In genomic region chr11:18750944-18751343, GRCh38 we compare ENCODE assay signal across 32 cellular contexts. TPM values are rescaled to one million over a fixed set of nuclear protein-coding genes. Genes with fewer than 3 reads are reported as not detected.
DNase-seq lines count a peak whose midpoint lies in the region; ATAC-seq, FAIRE-seq and TF ChIP-seq lines count a peak whose summit lies in the region.
"Had no signal": no experiment of that assay in that cellular context is flagged by ENCODE, and none has a peak within 500 bp of the region (broad histone marks: within the 10 kb centered on the region; RNA-seq: fewer than 3 reads in every experiment).

No MANE protein-coding gene starts in this region.

- H3K9me3 ChIP-seq in astrocyte (ENCODE audit: insufficient read depth, low read depth, low read length) = no peaks in the 10 kb centered on the region
- no peaks in the 10 kb centered on the region for H3K9me3 ChIP-seq in smooth muscle cell (replicated peaks; ENCODE audit: low read depth)
- H3K9me3 ChIP-seq: BE2C, BLaER1 had no signal

- H3K27ac Mint-ChIP-seq in astrocyte (ENCODE audit: unreplicated experiment) = peak overlapping the region; percentile 66

- DNase-seq in astrocyte (ENCODE audit: low read depth) (no peak), caudate nucleus (lab: John Stamatoyannopoulos, UW) (peak in 7 of 61 donors; percentile 33 to 66 (median 44)), smooth muscle cell (lab: John Stamatoyannopoulos, UW; ENCODE audit: unreplicated experiment) (no peak), mesenteric fat pad (ENCODE audit: low spot score) (no peak), HCEC 1CT (no peak), RPMI8226 (no peak)
- DNase-seq: 8988T; ACHN; BE2C; C1 segment of cervical spinal cord; CD4-positive, alpha-beta memory T cell; CD4-positive, CD25-positive, alpha-beta regulatory T cell; CD8-positive, alpha-beta memory T cell; COR-L47; DMS 273 treated with DMSO at 0.1 percent for 48 hours; DMS153; DMS53; DMS79; DND-41; EL; GDM1 had no signal

- peaks cover 8% of the 10 kb centered on the region for H3K4me1 ChIP-seq in astrocyte (ENCODE audit: insufficient read depth, low read length)
- H3K4me1 ChIP-seq in smooth muscle cell (ENCODE audit: low read depth) = peaks cover 3% of the 10 kb centered on the region
- H3K4me1 ChIP-seq: BE2C had no signal

- TF ChIP-seq CTCF in astrocyte (IDR thresholded peaks at IDR 0.05; ENCODE audit: insufficient read depth, low read depth, low read length) (no peak), smooth muscle cell (IDR thresholded peaks at IDR 0.05; ENCODE audit: borderline replicate concordance, insufficient read depth, poor library complexity, severe bottlenecking) (no peak)

- ATAC-seq in HG03025 (IDR thresholded peaks at IDR 0.05; ENCODE audit: low FRiP score, unreplicated experiment) = no peak
- ATAC-seq: GM12878 had no signal

- H3K36me3 Mint-ChIP-seq in astrocyte (ENCODE audit: low read depth, unreplicated experiment) = no peaks in the 10 kb centered on the region
- H3K36me3 Mint-ChIP-seq: CD14-positive monocyte; CD4-positive, alpha-beta memory T cell; CD4-positive, CD25-positive, alpha-beta regulatory T cell; CD8-positive, alpha-beta memory T cell had no signal

- H3K4me2 ChIP-seq in astrocyte (ENCODE audit: low read length) (no peak overlapping the region), smooth muscle cell (no peak overlapping the region)
- H3K4me2 ChIP-seq: BLaER1 had no signal

- H3K4me1 Mint-ChIP-seq in astrocyte (ENCODE audit: low read depth, unreplicated experiment) = peaks cover 14% of the 10 kb centered on the region
- H3K4me1 Mint-ChIP-seq: CD4-positive, alpha-beta memory T cell; CD4-positive, CD25-positive, alpha-beta regulatory T cell; CD8-positive, alpha-beta memory T cell had no signal

- H3K27me3 Mint-ChIP-seq in astrocyte (ENCODE audit: low read depth, unreplicated experiment) = peaks cover 1% of the 10 kb centered on the region

- no peak overlapping the region for H3K4me3 Mint-ChIP-seq in astrocyte (ENCODE audit: unreplicated experiment)
- H3K4me3 Mint-ChIP-seq: CD14-positive monocyte; CD4-positive, alpha-beta memory T cell; CD4-positive, CD25-positive, alpha-beta regulatory T cell; CD8-positive, alpha-beta memory T cell had no signal

- H3K27me3 ChIP-seq in astrocyte (ENCODE audit: insufficient read depth, low read length) (no peaks in the 10 kb centered on the region), smooth muscle cell (ENCODE audit: low read depth) (no peaks in the 10 kb centered on the region)
- H3K27me3 ChIP-seq: BE2C, BLaER1 had no signal

- H3K79me2 ChIP-seq in astrocyte (ENCODE audit: insufficient read depth, low read length) (no peaks in the 10 kb centered on the region), smooth muscle cell (ENCODE audit: low read depth) (no peaks in the 10 kb centered on the region)

- 97% methylated on average over 3 of the region's 3 CpGs for WGBS in smooth muscle cell (ENCODE audit: low lambda C conversion rate)

- H3F3A ChIP-seq in smooth muscle cell (ENCODE audit: low read depth) = no peaks in the 10 kb centered on the region

- H3K27ac ChIP-seq in astrocyte (ENCODE audit: low read depth, low read length) = no peak overlapping the region
- peak overlapping the region; percentile 92 for H3K27ac ChIP-seq in caudate nucleus (ENCODE audit: low read depth, low read length)
- H3K27ac ChIP-seq in smooth muscle cell (ENCODE audit: low read depth) = no peak overlapping the region
- H3K27ac ChIP-seq: BLaER1 had no signal

- H3K9ac ChIP-seq in astrocyte (ENCODE audit: low read length) (no peak overlapping the region), smooth muscle cell (ENCODE audit: low read depth) (no peak overlapping the region)
- H3K9ac ChIP-seq: BLaER1 had no signal

- H2AFZ ChIP-seq in astrocyte (ENCODE audit: low read depth, low read length) = no peak overlapping the region
- H2AFZ ChIP-seq in smooth muscle cell (ENCODE audit: low read depth) = peak overlapping the region; percentile 17

- H3K4me3 ChIP-seq in astrocyte (ENCODE audit: insufficient read depth, low read depth, low read length) (no peak overlapping the region), smooth muscle cell (no peak overlapping the region)
- H3K4me3 ChIP-seq: BLaER1, GM12878 had no signal

- no peaks in the 10 kb centered on the region for H3K9me3 Mint-ChIP-seq in astrocyte (ENCODE audit: unreplicated experiment)
- H3K9me3 Mint-ChIP-seq: CD4-positive, alpha-beta memory T cell; CD8-positive, alpha-beta memory T cell had no signal

- H3K36me3 ChIP-seq in astrocyte (ENCODE audit: insufficient read depth, low read length) = no peaks in the 10 kb centered on the region
- no peaks in the 10 kb centered on the region for H3K36me3 ChIP-seq in smooth muscle cell (ENCODE audit: low read depth)
- H3K36me3 ChIP-seq: BE2C, BLaER1 had no signal

- FAIRE-seq in astrocyte (lab: Jason Lieb, UNC) = no peak
- FAIRE-seq: A204.1, GM12878, GM12892, GM18507 had no signal

- H4K20me1 ChIP-seq in astrocyte (ENCODE audit: insufficient read depth, low read length) (no peaks in the 10 kb centered on the region), smooth muscle cell (ENCODE audit: low read depth) (no peaks in the 10 kb centered on the region)
- H4K20me1 ChIP-seq: BLaER1 had no signal

RNA-seq across cellular contexts. Expression of gene IGSF22, which starts 25.0 kb away (rescaled TPM):
- total RNA-seq in astrocyte (0.05 TPM in 1 of 2 replicates, not detected in the other), smooth muscle cell (0.09 TPM in 1 of 2 replicates, not detected in the other), mesenteric fat pad (1.00 TPM)
- not detected in 2 replicates for polyA plus RNA-seq in smooth muscle cell
- total RNA-seq: A673, Daoy, G401, GM12878 had no signal
- polyA plus RNA-seq: AG04450, CD14-positive monocyte had no signal

RNA-seq across cellular contexts. Expression of gene PTPN5, which starts 40.7 kb away (rescaled TPM):
- total RNA-seq in astrocyte = 0.07 TPM in 1 of 2 replicates, not detected in the other
- not detected in 2 replicates for total RNA-seq in smooth muscle cell
- not detected in 2 replicates for polyA plus RNA-seq in smooth muscle cell
- total RNA-seq in mesenteric fat pad = 1.1 TPM
- total RNA-seq: CD4-positive, alpha-beta memory T cell; CD4-positive, CD25-positive, alpha-beta regulatory T cell; CD8-positive, alpha-beta memory T cell; G401; GM12878 had no signal
- polyA plus RNA-seq: AG04450; CD14-positive monocyte; CD4-positive, alpha-beta memory T cell; CD4-positive, CD25-positive, alpha-beta regulatory T cell; CD8-positive, alpha-beta memory T cell had no signal

RNA-seq across cellular contexts. Expression of gene TMEM86A, which starts 52.4 kb away (rescaled TPM):
- total RNA-seq in astrocyte = 4.0 and 5.3 TPM in 2 replicates
- total RNA-seq in smooth muscle cell = 1.2 and 2.0 TPM in 2 replicates
- polyA plus RNA-seq in smooth muscle cell = 2.0 and 2.6 TPM in 2 replicates
- total RNA-seq in mesenteric fat pad = 6.1 TPM
